In the genomic region with DNA sequence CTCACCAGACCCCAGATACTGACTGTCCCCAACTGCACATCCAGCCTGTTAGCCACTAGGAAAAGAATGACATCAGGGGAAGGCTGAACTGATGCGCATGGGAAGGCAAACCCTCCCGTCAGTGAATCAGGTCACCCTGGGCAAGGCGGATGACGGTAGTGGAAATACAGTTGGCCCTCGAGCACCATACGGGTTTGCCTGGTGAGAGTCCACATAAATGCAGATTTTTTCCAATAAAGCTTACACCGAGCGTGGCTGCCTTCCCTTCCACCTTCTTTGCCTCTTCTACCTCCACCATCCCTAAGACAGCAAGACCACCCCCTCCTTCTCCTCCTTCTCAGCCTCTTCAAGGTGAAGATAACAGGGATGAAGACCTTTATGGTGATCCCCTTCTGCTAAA, we compare ENCODE assay signal across 13 cellular contexts.
"Had no signal": no experiment of that assay in that cellular context is flagged by ENCODE, and none has a peak within 500 bp of the region (broad histone marks: within the 10 kb centered on the region; RNA-seq: fewer than 3 reads in every experiment).

No MANE protein-coding gene starts in this region.

- ATAC-seq: activated T-helper 17 cell treated with anti-CD3 and anti-CD28 coated beads, Interleukin-2, amount 50 U/mL, for 72 hours; left lung; stimulated activated naive CD8-positive, alpha-beta T cell treated with anti-CD3 and anti-CD28 coated beads, Interleukin-15, Interleukin-2, amounts not matched to agents 100 U/mL and 50 U/mL, for 24 hours; T-cell had no signal

- DNase-seq: activated naive CD4-positive, alpha-beta T cell treated with anti-CD3 and anti-CD28 coated beads for 36 hours; cerebellar nuclear complex; effector CD4-positive, alpha-beta T cell; erythroblast; foreskin melanocyte; left lung; naive B cell; SK-N-SH; stimulated activated CD4-positive, alpha-beta T cell treated with anti-CD3 and anti-CD28 coated beads, Interleukin-4, amount 100 ng/mL, for 1 hour; stimulated activated naive CD8-positive, alpha-beta T cell treated with anti-CD3 and anti-CD28 coated beads, Interleukin-15, Interleukin-2, amounts not matched to agents 100 U/mL and 50 U/mL, for 24 hours; T-cell; upper lobe of left lung had no signal
